In the genomic region with DNA sequence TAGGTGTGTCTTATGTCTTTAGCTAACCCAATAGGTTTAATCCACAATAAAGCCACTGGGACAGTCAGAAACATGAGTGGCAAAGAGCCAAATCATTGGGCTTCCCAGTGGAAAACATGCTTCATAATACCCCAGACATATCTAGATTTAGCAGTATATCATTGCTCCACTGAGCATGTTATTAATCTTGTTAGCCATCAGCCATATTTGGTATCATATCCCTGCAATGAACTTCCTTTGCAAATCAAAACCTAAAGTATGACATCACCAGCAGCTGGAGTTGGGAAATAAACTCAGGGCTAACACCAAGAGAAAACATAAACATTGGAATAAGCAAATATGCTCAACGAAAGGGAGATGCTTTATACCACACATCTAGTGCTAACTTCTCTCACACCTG, we compare ENCODE assay signal across 1 cellular context.
TF ChIP-seq lines count a peak whose summit lies in the region.

No MANE protein-coding gene starts in this region.

TF ChIP-seq in HEK293, 187 proteins besides CTCF, POLR2A, EP300 and RAD21 (continued from another document):
- TF ChIP-seq, protein P1, sequence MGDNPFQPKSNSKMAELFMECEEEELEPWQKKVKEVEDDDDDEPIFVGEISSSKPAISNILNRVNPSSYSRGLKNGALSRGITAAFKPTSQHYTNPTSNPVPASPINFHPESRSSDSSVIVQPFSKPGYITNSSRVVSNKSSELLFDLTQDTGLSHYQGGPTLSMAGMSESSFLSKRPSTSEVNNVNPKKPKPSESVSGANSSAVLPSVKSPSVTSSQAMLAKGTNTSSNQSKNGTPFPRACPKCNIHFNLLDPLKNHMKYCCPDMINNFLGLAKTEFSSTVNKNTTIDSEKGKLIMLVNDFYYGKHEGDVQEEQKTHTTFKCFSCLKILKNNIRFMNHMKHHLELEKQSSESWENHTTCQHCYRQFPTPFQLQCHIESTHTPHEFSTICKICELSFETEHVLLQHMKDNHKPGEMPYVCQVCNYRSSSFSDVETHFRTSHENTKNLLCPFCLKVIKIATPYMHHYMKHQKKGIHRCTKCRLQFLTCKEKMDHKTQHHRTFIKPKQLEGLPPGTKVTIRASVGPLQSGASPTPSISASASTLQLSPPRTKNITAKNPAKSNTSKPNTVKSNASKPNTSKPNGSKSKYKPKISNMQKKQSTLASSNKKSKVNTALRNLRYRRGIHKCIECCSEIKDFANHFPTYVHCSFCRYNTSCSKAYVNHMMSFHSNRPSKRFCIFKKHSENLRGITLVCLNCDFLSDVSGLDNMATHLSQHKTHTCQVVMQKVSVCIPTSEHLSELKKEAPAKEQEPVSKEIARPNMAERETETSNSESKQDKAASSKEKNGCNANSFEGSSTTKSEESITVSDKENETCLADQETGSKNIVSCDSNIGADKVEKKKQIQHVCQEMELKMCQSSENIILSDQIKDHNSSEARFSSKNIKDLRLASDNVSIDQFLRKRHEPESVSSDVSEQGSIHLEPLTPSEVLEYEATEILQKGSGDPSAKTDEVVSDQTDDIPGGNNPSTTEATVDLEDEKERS (tag by site-specific recombination; IDR thresholded peaks at IDR 0.05): no peak
- TF ChIP-seq KLF16 (tag by site-specific recombination; IDR thresholded peaks at IDR 0.05) (no peak), ZNF707 (tag by site-specific recombination; IDR thresholded peaks at IDR 0.05) (no peak), ZNF629 (tag by site-specific recombination; IDR thresholded peaks at IDR 0.05) (0 out of 2 replicates have a peak, but pooled peaks have one; percentile 47)
- TF ChIP-seq, protein P2, sequence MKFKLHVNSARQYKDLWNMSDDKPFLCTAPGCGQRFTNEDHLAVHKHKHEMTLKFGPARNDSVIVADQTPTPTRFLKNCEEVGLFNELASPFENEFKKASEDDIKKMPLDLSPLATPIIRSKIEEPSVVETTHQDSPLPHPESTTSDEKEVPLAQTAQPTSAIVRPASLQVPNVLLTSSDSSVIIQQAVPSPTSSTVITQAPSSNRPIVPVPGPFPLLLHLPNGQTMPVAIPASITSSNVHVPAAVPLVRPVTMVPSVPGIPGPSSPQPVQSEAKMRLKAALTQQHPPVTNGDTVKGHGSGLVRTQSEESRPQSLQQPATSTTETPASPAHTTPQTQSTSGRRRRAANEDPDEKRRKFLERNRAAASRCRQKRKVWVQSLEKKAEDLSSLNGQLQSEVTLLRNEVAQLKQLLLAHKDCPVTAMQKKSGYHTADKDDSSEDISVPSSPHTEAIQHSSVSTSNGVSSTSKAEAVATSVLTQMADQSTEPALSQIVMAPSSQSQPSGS (tag by site-specific recombination; IDR thresholded peaks at IDR 0.05; ENCODE audit: low read depth): peak; percentile 77
- TF ChIP-seq, protein P3, sequence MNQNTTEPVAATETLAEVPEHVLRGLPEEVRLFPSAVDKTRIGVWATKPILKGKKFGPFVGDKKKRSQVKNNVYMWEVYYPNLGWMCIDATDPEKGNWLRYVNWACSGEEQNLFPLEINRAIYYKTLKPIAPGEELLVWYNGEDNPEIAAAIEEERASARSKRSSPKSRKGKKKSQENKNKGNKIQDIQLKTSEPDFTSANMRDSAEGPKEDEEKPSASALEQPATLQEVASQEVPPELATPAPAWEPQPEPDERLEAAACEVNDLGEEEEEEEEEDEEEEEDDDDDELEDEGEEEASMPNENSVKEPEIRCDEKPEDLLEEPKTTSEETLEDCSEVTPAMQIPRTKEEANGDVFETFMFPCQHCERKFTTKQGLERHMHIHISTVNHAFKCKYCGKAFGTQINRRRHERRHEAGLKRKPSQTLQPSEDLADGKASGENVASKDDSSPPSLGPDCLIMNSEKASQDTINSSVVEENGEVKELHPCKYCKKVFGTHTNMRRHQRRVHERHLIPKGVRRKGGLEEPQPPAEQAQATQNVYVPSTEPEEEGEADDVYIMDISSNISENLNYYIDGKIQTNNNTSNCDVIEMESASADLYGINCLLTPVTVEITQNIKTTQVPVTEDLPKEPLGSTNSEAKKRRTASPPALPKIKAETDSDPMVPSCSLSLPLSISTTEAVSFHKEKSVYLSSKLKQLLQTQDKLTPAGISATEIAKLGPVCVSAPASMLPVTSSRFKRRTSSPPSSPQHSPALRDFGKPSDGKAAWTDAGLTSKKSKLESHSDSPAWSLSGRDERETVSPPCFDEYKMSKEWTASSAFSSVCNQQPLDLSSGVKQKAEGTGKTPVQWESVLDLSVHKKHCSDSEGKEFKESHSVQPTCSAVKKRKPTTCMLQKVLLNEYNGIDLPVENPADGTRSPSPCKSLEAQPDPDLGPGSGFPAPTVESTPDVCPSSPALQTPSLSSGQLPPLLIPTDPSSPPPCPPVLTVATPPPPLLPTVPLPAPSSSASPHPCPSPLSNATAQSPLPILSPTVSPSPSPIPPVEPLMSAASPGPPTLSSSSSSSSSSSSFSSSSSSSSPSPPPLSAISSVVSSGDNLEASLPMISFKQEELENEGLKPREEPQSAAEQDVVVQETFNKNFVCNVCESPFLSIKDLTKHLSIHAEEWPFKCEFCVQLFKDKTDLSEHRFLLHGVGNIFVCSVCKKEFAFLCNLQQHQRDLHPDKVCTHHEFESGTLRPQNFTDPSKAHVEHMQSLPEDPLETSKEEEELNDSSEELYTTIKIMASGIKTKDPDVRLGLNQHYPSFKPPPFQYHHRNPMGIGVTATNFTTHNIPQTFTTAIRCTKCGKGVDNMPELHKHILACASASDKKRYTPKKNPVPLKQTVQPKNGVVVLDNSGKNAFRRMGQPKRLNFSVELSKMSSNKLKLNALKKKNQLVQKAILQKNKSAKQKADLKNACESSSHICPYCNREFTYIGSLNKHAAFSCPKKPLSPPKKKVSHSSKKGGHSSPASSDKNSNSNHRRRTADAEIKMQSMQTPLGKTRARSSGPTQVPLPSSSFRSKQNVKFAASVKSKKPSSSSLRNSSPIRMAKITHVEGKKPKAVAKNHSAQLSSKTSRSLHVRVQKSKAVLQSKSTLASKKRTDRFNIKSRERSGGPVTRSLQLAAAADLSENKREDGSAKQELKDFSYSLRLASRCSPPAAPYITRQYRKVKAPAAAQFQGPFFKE (tag by site-specific recombination; IDR thresholded peaks at IDR 0.05; ENCODE audit: borderline replicate concordance): no peak
